In genomic region chr22:37801946-37802309, GRCh38 we compare ENCODE assay signal across 8 cellular contexts. TPM values are rescaled to one million over a fixed set of nuclear protein-coding genes. Genes with fewer than 3 reads are reported as not detected.
A peak's percentile ranks its signal among the peaks of the same experiment; 100 is the strongest.
DNase-seq lines count a peak whose midpoint lies in the region; ATAC-seq and TF ChIP-seq lines count a peak whose summit lies in the region.

No MANE protein-coding gene starts in this region.

- peak overlapping the region; percentile 45 for H3K27ac ChIP-seq in colonic mucosa

- H3K9me3 Mint-ChIP-seq in natural killer cell, result no peaks in the 10 kb centered on the region

- peak overlapping the region; percentile 80 to 85 for H3K9ac ChIP-seq in colonic mucosa (ENCODE audit: low read depth in 2 of 2, low read length in 2 of 2)

- peak overlapping the region; percentile 48 for H3K4me3 ChIP-seq in colonic mucosa

- H3K27ac Mint-ChIP-seq in natural killer cell, result no peak overlapping the region

- peaks cover 8 to 34% of the 10 kb centered on the region in 2 donors for H3K4me1 Mint-ChIP-seq in natural killer cell

- no peaks in the 10 kb centered on the region for H3K9me3 ChIP-seq in colonic mucosa

- H3K4me3 Mint-ChIP-seq in natural killer cell, result peak overlapping the region; percentile 38

- DNase-seq in DMS79 treated with DMSO at 0.1 percent for 48 hours (lab: John Stamatoyannopoulos, UW) (peak; percentile 45), NCI-H526 treated with DMSO at 0.1 percent for 48 hours (lab: John Stamatoyannopoulos, UW) (peak; percentile 48), colonic mucosa (peak; percentile 52), natural killer cell (no peak), GM19238 (ENCODE audit: insufficient read length, low spot score) (no peak)
- DNase-seq in effector CD4-positive, alpha-beta T cell, result no peak

- H3K27me3 ChIP-seq in colonic mucosa, result no peaks in the 10 kb centered on the region

- no peaks in the 10 kb centered on the region for H3K4me1 ChIP-seq in colonic mucosa

- peaks cover 33 to 38% of the 10 kb centered on the region in 2 donors for H3K27me3 Mint-ChIP-seq in natural killer cell (ENCODE audit: low read depth in 2 of 2)

- no peaks in the 10 kb centered on the region for H3K36me3 Mint-ChIP-seq in natural killer cell

- no peaks in the 10 kb centered on the region for H3K36me3 ChIP-seq in colonic mucosa

- no peak for ATAC-seq in natural killer cell
- no peak for ATAC-seq in HG03565 (IDR thresholded peaks at IDR 0.05; ENCODE audit: unreplicated experiment)
- ATAC-seq in GM19324 (IDR thresholded peaks at IDR 0.05; ENCODE audit: low FRiP score, unreplicated experiment), result no peak

- TF ChIP-seq CTCF in colonic mucosa (IDR thresholded peaks at IDR 0.05), result no peak
- no peak for TF ChIP-seq CTCF in natural killer cell (IDR thresholded peaks at IDR 0.05)

- intact Hi-C loops in colonic mucosa (cut with DNase I), result no loop called here
- intact Hi-C loops in natural killer cell (cut with micrococcal nuclease), result no loop called here

RNA-seq across cellular contexts. Expression of gene GCAT, which starts 5.8 kb away (rescaled TPM):
- total RNA-seq in colonic mucosa (10 to 100 TPM; 13.0 to 23.5 TPM), natural killer cell (1 to 10 TPM in 1 of 3 donors, under 1 TPM in 2; 0.25 to 1.2 (median 0.28) TPM)

RNA-seq across cellular contexts. Expression of gene GALR3, which starts 21.3 kb away (rescaled TPM):
- under 1 TPM in 1 of 2 donors, not detected in 1; 0.74 TPM for total RNA-seq in colonic mucosa
- under 1 TPM in 2 of 3 donors, not detected in 1; 0.24 to 0.32 TPM for total RNA-seq in natural killer cell

RNA-seq across cellular contexts. Expression of gene ANKRD54, which starts 42.2 kb away (rescaled TPM):
- total RNA-seq in colonic mucosa (10 to 100 TPM; 27.1 to 34.2 TPM), natural killer cell (10 to 100 TPM; 23.0 to 28.7 (median 26.4) TPM)

RNA-seq across cellular contexts. Expression of gene EIF3L, which starts 47.3 kb away (rescaled TPM):
- total RNA-seq in colonic mucosa, result 100 to 1,000 TPM; 358 to 451 TPM
- total RNA-seq in natural killer cell, result 100 to 1,000 TPM; 276 to 295 (median 291) TPM

Comparison
In these comparisons a context has a peak if more than half of its experiments do, and no peak if none do; other contexts are left out.
1. DNase-seq: peak in DMS79 treated with DMSO at 0.1 percent for 48 hours (single experiment), NCI-H526 treated with DMSO at 0.1 percent for 48 hours (single experiment) and colonic mucosa (single experiment); none in natural killer cell (single experiment), GM19238 (single experiment) and effector CD4-positive, alpha-beta T cell (single experiment).
2. RNA of gene GCAT, which starts 5.8 kb away (total RNA-seq): 13.0 to 23.5 TPM in colonic mucosa; 0.25 to 1.2 TPM in natural killer cell; every median in the first group is over 4 times any median in the second.